17 cellular contexts compared by ENCODE assay signal in genomic region chr6:151805286-151805840, GRCh38. TPM values are rescaled to one million over a fixed set of nuclear protein-coding genes. Genes with fewer than 3 reads are reported as not detected.
DNase-seq lines count a peak whose midpoint lies in the region; ATAC-seq lines count a peak whose summit lies in the region.
"Had no signal": no experiment of that assay in that cellular context is flagged by ENCODE, and none has a peak within 500 bp of the region (broad histone marks: within the 10 kb centered on the region; RNA-seq: fewer than 3 reads in every experiment).

No MANE protein-coding gene starts in this region.

- WGBS in right cardiac atrium: 32% methylated on average over 11 of the region's 11 CpGs

- H3K4me1 ChIP-seq in adipocyte (ENCODE audit: control insufficient read depth, insufficient read depth, low read length) (peaks cover 26% of the 10 kb centered on the region), right cardiac atrium (ENCODE audit: control insufficient read depth, insufficient read depth, low read length) (peaks cover 2% of the 10 kb centered on the region), skeletal muscle satellite cell (ENCODE audit: control insufficient read depth, insufficient read depth, low read length) (peaks cover 34% of the 10 kb centered on the region)
- no peaks in the 10 kb centered on the region for H3K4me1 ChIP-seq in effector memory CD4-positive, alpha-beta T cell (ENCODE audit: control insufficient read depth, insufficient read depth, low read length, poor library complexity, severe bottlenecking)

- intact Hi-C loops in right cardiac atrium (cut with DNase I): no loop called here

- H3K27ac ChIP-seq in right cardiac atrium (ENCODE audit: low read length): no peak overlapping the region
- no peak overlapping the region for H3K27ac ChIP-seq in effector memory CD4-positive, alpha-beta T cell (ENCODE audit: insufficient read depth, low read length, poor library complexity, severe bottlenecking)
- H3K27ac ChIP-seq: BLaER1, cardiac muscle cell, WERI-Rb-1 had no signal

- H3K4me3 ChIP-seq in adipocyte (ENCODE audit: low read length) (peak overlapping the region; percentile 25), right cardiac atrium (ENCODE audit: low read length) (no peak overlapping the region), skeletal muscle satellite cell (ENCODE audit: low read length) (peak overlapping the region; percentile 51)
- no peak overlapping the region for H3K4me3 ChIP-seq in effector memory CD4-positive, alpha-beta T cell (ENCODE audit: insufficient read depth, low read depth, low read length, poor library complexity, severe bottlenecking)
- H3K4me3 ChIP-seq: BLaER1, cardiac muscle cell had no signal

- H3K4me2 ChIP-seq in skeletal muscle satellite cell (ENCODE audit: low read length): peak overlapping the region; percentile 66
- H3K4me2 ChIP-seq: BLaER1 had no signal

- ATAC-seq in right cardiac atrium (peak; percentile 67), HG03571 (IDR thresholded peaks at IDR 0.05; ENCODE audit: unreplicated experiment) (no peak)

- H3K36me3 ChIP-seq in adipocyte (ENCODE audit: control insufficient read depth, insufficient read depth, low read length, severe bottlenecking) (no peaks in the 10 kb centered on the region), skeletal muscle satellite cell (ENCODE audit: insufficient read depth, low read length) (no peaks in the 10 kb centered on the region)
- no peaks in the 10 kb centered on the region for H3K36me3 ChIP-seq in effector memory CD4-positive, alpha-beta T cell (ENCODE audit: control insufficient read depth, insufficient read depth, low read length)
- H3K36me3 ChIP-seq: BLaER1, cardiac muscle cell, WERI-Rb-1 had no signal

- DNase-seq in Daoy (ENCODE audit: low read depth) (peak; percentile 4), adipocyte (ENCODE audit: low read depth) (no peak), right cardiac atrium (peak; percentile 19 to 65 (median 54)), DMS153 (lab: John Stamatoyannopoulos, UW) (no peak), NCI-H2227 (lab: John Stamatoyannopoulos, UW; ENCODE audit: unreplicated experiment) (no peak)
- no peak for DNase-seq in effector memory CD4-positive, alpha-beta T cell
- DNase-seq: activated naive CD4-positive, alpha-beta T cell treated with anti-CD3 and anti-CD28 coated beads, Interleukin-2, amount 10 ng/mL, durations not matched to agents 7 days and 5 days; DMS79 treated with DMSO at 0.1 percent for 48 hours; MV-4-11; NCI-H2171 treated with DMSO at 0.1 percent for 48 hours; stimulated activated CD4-positive, alpha-beta T cell treated with anti-CD3 and anti-CD28 coated beads, Interleukin-12 subunit alpha, Interleukin-12 subunit beta, amount 100 ng/mL, for 4 hours; WERI-Rb-1 had no signal

- H3K9me3 ChIP-seq in adipocyte (ENCODE audit: control insufficient read depth, low read length): peaks cover 5% of the 10 kb centered on the region
- no peaks in the 10 kb centered on the region for H3K9me3 ChIP-seq in right cardiac atrium (ENCODE audit: control insufficient read depth, low read length)
- no peaks in the 10 kb centered on the region for H3K9me3 ChIP-seq in skeletal muscle satellite cell (replicated peaks; ENCODE audit: low read length)
- H3K9me3 ChIP-seq in effector memory CD4-positive, alpha-beta T cell (ENCODE audit: control insufficient read depth, low read length): no peaks in the 10 kb centered on the region

- H3K9ac ChIP-seq in adipocyte (ENCODE audit: low read length) (no peak overlapping the region), skeletal muscle satellite cell (ENCODE audit: low read depth, low read length) (no peak overlapping the region)
- H3K9ac ChIP-seq: BLaER1 had no signal

- no peaks in the 10 kb centered on the region for H3K27me3 ChIP-seq in adipocyte (replicated peaks; ENCODE audit: control insufficient read depth, insufficient read depth, low read length)
- no peaks in the 10 kb centered on the region for H3K27me3 ChIP-seq in right cardiac atrium (ENCODE audit: control insufficient read depth, insufficient read depth)
- peaks cover 61% of the 10 kb centered on the region for H3K27me3 ChIP-seq in skeletal muscle satellite cell (ENCODE audit: control insufficient read depth, insufficient read depth, low read length)
- H3K27me3 ChIP-seq in effector memory CD4-positive, alpha-beta T cell (replicated peaks; ENCODE audit: control insufficient read depth, insufficient read depth, low read length, poor library complexity, severe bottlenecking): peaks cover 8% of the 10 kb centered on the region

RNA-seq across cellular contexts. Expression of gene ESR1, which starts 2.1 kb away (rescaled TPM):
- not detected in 2 replicates for total RNA-seq in Daoy (2014; rRNA removed; shearing (Covaris generic))
- 1 to 10 TPM; 1.6 to 3.3 (median 2.3) TPM for total RNA-seq in right cardiac atrium
- 0.70 TPM for polyA plus RNA-seq in right cardiac atrium
- 0.51 and 0.66 TPM in 2 replicates for total RNA-seq in skeletal muscle satellite cell (2012; rRNA removed)
- total RNA-seq: neural crest cell had no signal

Comparison
In these comparisons a context has a peak if more than half of its experiments do, and no peak if none do; other contexts are left out.
1. DNase-seq: peak in Daoy (single experiment) and right cardiac atrium (3 of 3); none in adipocyte (single experiment), DMS153 (single experiment), effector memory CD4-positive, alpha-beta T cell (0 of 3) and NCI-H2227 (single experiment).
2. H3K4me3 ChIP-seq: peak in adipocyte (single experiment) and skeletal muscle satellite cell (single experiment); none in right cardiac atrium (single experiment) and effector memory CD4-positive, alpha-beta T cell (single experiment).